8 cellular contexts compared by ENCODE assay signal in genomic region chr22:21726650-21727049, GRCh38. TPM values are rescaled to one million over a fixed set of nuclear protein-coding genes. Genes with fewer than 3 reads are reported as not detected.
DNase-seq lines count a peak whose midpoint lies in the region; ATAC-seq and TF ChIP-seq lines count a peak whose summit lies in the region.

No MANE protein-coding gene starts in this region.

- H3K4me2 ChIP-seq in Loucy (ENCODE audit: low read depth, low read length, poor library complexity, severe bottlenecking) = peak overlapping the region; percentile 35
- H3K4me2 ChIP-seq in mesenchymal stem cell (ENCODE audit: low read length, poor library complexity, severe bottlenecking) = no peak overlapping the region

- H3K9ac ChIP-seq in Loucy (ENCODE audit: low read depth, low read length, poor library complexity, severe bottlenecking) (no peak overlapping the region), mesenchymal stem cell (ENCODE audit: low read length) (no peak overlapping the region)

- H3K36me3 ChIP-seq in Loucy (ENCODE audit: insufficient read depth, low read length) = peaks cover 2% of the 10 kb centered on the region; the same call in 1 of the 2 replicates
- no peaks in the 10 kb centered on the region for H3K36me3 ChIP-seq in mesenchymal stem cell (ENCODE audit: control insufficient read depth in 1 of 2, insufficient read depth in 2 of 2, low read depth in 1 of 2, low read length in 2 of 2)
- H3K36me3 ChIP-seq in tibial artery = no peaks in the 10 kb centered on the region

- no peak overlapping the region for H2BK12ac ChIP-seq in mesenchymal stem cell (ENCODE audit: low read length in 2 of 2)

- H2BK120ac ChIP-seq in mesenchymal stem cell (ENCODE audit: low read depth, low read length) = no peak overlapping the region

- no peak overlapping the region for H2AFZ ChIP-seq in Loucy (ENCODE audit: low read length)
- H2AFZ ChIP-seq in mesenchymal stem cell (ENCODE audit: low read depth, low read length) = no peak overlapping the region

- no peak overlapping the region for H2AK5ac ChIP-seq in mesenchymal stem cell (ENCODE audit: low read length, severe bottlenecking)

- H3K27ac ChIP-seq in mesenchymal stem cell (ENCODE audit: low read length, poor library complexity, severe bottlenecking) (no peak overlapping the region), tibial artery (no peak overlapping the region)

- no peak overlapping the region for H3K14ac ChIP-seq in mesenchymal stem cell (ENCODE audit: low read length in 2 of 2)

- peaks cover 59% of the 10 kb centered on the region; the same call in 1 of the 2 replicates for H3K79me2 ChIP-seq in Loucy (ENCODE audit: insufficient read depth, low read length)

- H3K9me2 ChIP-seq in Loucy (replicated peaks; ENCODE audit: low read depth, low read length) = no peaks in the 10 kb centered on the region

- DNase-seq in DMS53 (lab: John Stamatoyannopoulos, UW) = peak; percentile 30
- no peak for DNase-seq in DMS53 treated with DMSO at 0.1 percent for 48 hours (lab: John Stamatoyannopoulos, UW; ENCODE audit: unreplicated experiment)
- DNase-seq in activated CD8-positive, alpha-beta memory T cell treated with anti-CD3 and anti-CD28 coated beads, Interleukin-2, amount 50 U/mL, for 48 hours = peak; percentile 62
- peak; percentile 30 for DNase-seq in mesenchymal stem cell
- DNase-seq in tibial artery = no peak

- H4K20me1 ChIP-seq in Loucy (ENCODE audit: insufficient read depth, low read length, poor library complexity, severe bottlenecking) = peaks cover 16% of the 10 kb centered on the region

- TF ChIP-seq CTCF in Loucy (conservative IDR thresholded peaks at IDR 0.05; ENCODE audit: low read length) (peak; percentile 69), tibial artery (IDR thresholded peaks at IDR 0.05) (no peak)

- H3K27me3 ChIP-seq in Loucy (ENCODE audit: insufficient read depth, low read length, poor library complexity, severe bottlenecking) (no peaks in the 10 kb centered on the region), mesenchymal stem cell (ENCODE audit: control insufficient read depth in 1 of 2, insufficient read depth in 1 of 2, low read length in 2 of 2) (peaks cover 21 to 30% of the 10 kb centered on the region in 2 experiments), tibial artery (no peaks in the 10 kb centered on the region)

- H3K4me3 ChIP-seq in Loucy (ENCODE audit: low read length, poor library complexity, severe bottlenecking) (no peak overlapping the region), mesenchymal stem cell (ENCODE audit: insufficient read depth in 1 of 2, low read depth in 1 of 2, low read length in 2 of 2) (no peak overlapping the region), tibial artery (no peak overlapping the region)

- intact Hi-C loops in tibial artery (cut with DNase I; ENCODE audit: low total_unique reads) = no loop called here

- H3K9me3 ChIP-seq in Loucy (ENCODE audit: insufficient read depth, low read depth, low read length) (no peaks in the 10 kb centered on the region), mesenchymal stem cell (ENCODE audit: control insufficient read depth, low read length) (no peaks in the 10 kb centered on the region), tibial artery (no peaks in the 10 kb centered on the region)

- H2BK15ac ChIP-seq in mesenchymal stem cell (ENCODE audit: low read depth, poor library complexity, severe bottlenecking) = no peak overlapping the region

- 28% methylated on average over 5 of the region's 5 CpGs for WGBS in mesenchymal stem cell

- no peak overlapping the region for H3K4ac ChIP-seq in mesenchymal stem cell (ENCODE audit: low read depth in 1 of 2, low read length in 2 of 2)

- H3K23ac ChIP-seq in mesenchymal stem cell (ENCODE audit: low read length in 2 of 2) = no peak overlapping the region

- H3F3A ChIP-seq in Loucy (ENCODE audit: low read depth) = no peaks in the 10 kb centered on the region

- H3K79me1 ChIP-seq in mesenchymal stem cell (replicated peaks; ENCODE audit: low read length, poor library complexity, severe bottlenecking) = no peaks in the 10 kb centered on the region

- H3K4me1 ChIP-seq in Loucy (ENCODE audit: insufficient read depth, low read length, poor library complexity, severe bottlenecking) (peaks cover 12% of the 10 kb centered on the region), mesenchymal stem cell (ENCODE audit: control insufficient read depth, insufficient read depth, low read depth, low read length) (peaks cover 7% of the 10 kb centered on the region), tibial artery (no peaks in the 10 kb centered on the region)

- no peak overlapping the region for H2BK5ac ChIP-seq in mesenchymal stem cell (ENCODE audit: low read depth, low read length, poor library complexity, severe bottlenecking)

- no peak overlapping the region for H4K8ac ChIP-seq in mesenchymal stem cell (ENCODE audit: low read length)

- H4K91ac ChIP-seq in mesenchymal stem cell (ENCODE audit: low read length) = no peak overlapping the region

- no peak overlapping the region for H3K18ac ChIP-seq in mesenchymal stem cell (ENCODE audit: low read depth in 1 of 2, low read length in 2 of 2)

- ATAC-seq in GM21717 (IDR thresholded peaks at IDR 0.05; ENCODE audit: unreplicated experiment) (no peak), HG02763 (IDR thresholded peaks at IDR 0.05; ENCODE audit: unreplicated experiment) (no peak)

RNA-seq across cellular contexts. Expression of gene YPEL1, which starts 8.9 kb away (rescaled TPM):
- polyA plus RNA-seq in mesenchymal stem cell (2013, experiment 1 of 2) = 0.48 TPM
- polyA plus RNA-seq in mesenchymal stem cell (2013, experiment 2 of 2) = 0.41 TPM

Comparison
In these comparisons a context has a peak if more than half of its experiments do, and no peak if none do; other contexts are left out.
1. DNase-seq: peak in DMS53 (single experiment), activated CD8-positive, alpha-beta memory T cell treated with anti-CD3 and anti-CD28 coated beads, Interleukin-2, amount 50 U/mL, for 48 hours (single experiment) and mesenchymal stem cell (single experiment); none in DMS53 treated with DMSO at 0.1 percent for 48 hours (single experiment) and tibial artery (0 of 2).